Comparison of ENCODE assay signal across 1 cellular context in the genomic region with DNA sequence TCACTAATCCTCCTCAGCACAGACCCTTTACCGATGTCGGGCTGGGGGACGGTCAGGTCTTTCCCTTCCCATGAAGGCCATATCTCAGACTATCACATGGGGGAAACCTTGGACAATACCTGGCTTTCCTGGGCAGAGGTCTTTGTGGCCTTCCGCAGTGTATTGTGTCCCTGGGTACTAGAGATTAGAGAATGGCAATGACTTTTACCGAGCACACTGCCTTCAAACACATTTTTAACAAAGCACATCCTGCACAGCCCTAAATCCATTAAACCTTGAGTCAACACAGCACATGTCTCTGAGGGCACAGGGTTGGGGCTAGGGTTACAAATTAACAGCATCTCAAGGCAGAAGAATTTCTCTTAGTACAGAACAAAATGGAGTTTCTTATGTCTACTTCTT.
TF ChIP-seq lines count a peak whose summit lies in the region.

No MANE protein-coding gene starts in this region.

TF ChIP-seq in HepG2, 621 proteins besides CTCF, POLR2A, EP300 and RAD21 (continued from another document):
- TF ChIP-seq, protein P1, sequence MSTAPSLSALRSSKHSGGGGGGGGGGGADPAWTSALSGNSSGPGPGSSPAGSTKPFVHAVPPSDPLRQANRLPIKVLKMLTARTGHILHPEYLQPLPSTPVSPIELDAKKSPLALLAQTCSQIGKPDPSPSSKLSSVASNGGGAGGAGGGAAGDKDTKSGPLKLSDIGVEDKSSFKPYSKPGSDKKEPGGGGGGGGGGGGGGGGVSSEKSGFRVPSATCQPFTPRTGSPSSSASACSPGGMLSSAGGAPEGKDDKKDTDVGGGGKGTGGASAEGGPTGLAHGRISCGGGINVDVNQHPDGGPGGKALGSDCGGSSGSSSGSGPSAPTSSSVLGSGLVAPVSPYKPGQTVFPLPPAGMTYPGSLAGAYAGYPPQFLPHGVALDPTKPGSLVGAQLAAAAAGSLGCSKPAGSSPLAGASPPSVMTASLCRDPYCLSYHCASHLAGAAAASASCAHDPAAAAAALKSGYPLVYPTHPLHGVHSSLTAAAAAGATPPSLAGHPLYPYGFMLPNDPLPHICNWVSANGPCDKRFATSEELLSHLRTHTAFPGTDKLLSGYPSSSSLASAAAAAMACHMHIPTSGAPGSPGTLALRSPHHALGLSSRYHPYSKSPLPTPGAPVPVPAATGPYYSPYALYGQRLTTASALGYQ (CRISPR knock-in tag; IDR thresholded peaks at IDR 0.05), result peak; percentile 58; the same call in 1 of the 2 replicates
- TF ChIP-seq PITX1 (CRISPR knock-in tag; IDR thresholded peaks at IDR 0.05) (peak; percentile 96), SALL1 (CRISPR knock-in tag; IDR thresholded peaks at IDR 0.05) (peak; percentile 37; the same call in 1 of the 2 replicates), SOX5 (CRISPR knock-in tag; IDR thresholded peaks at IDR 0.05; ENCODE audit: borderline replicate concordance) (peak; percentile 95)
- TF ChIP-seq, protein P2, sequence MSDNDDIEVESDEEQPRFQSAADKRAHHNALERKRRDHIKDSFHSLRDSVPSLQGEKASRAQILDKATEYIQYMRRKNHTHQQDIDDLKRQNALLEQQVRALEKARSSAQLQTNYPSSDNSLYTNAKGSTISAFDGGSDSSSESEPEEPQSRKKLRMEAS (IDR thresholded peaks at IDR 0.05), result 0 out of 2 replicates have a peak, but pooled peaks have one; percentile 32
